In the genomic region with DNA sequence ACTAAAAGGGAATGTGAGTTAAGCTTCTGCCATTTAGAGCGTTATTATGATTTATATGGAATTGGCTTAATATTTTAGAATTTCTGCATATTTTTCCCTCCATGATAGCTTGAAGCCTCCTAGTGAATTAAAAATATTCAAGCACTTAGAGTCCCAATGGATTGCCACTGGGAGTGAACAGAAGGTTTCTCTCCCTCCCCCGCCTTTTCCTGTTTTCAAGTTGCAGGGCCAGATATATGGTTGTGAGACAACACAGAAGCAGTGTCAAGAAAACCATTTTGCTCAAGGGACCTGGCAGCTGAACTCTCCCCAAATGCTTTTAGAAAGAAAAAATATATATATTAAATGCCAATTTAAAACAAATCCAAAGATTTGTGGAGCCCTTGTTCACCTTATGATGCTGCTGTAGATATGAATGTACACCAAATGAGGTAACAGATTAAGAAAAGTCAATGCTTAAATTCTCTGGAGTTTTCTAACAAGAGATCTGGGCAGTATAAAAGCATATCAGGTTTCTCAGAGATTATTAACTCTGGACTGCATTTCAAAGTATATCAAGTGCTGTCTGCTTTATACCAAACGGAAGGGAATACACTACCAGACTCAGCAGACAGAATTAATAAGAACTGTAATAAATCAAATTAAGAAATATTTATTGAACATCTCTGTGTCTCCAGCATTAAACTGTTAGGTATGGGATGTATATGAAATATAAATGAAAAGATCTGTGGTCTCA, we compare ENCODE assay signal across 22 cellular contexts.
DNase-seq lines count a peak whose midpoint lies in the region; ATAC-seq, FAIRE-seq and TF ChIP-seq lines count a peak whose summit lies in the region.
"Had no signal": no experiment of that assay in that cellular context is flagged by ENCODE, and none has a peak within 500 bp of the region (broad histone marks: within the 10 kb centered on the region; RNA-seq: fewer than 3 reads in every experiment).

No MANE protein-coding gene starts in this region.

- ATAC-seq in Right ventricle myocardium inferior (peak; percentile 65), WTC11 (peak; percentile 38), GM19023 (IDR thresholded peaks at IDR 0.05; ENCODE audit: unreplicated experiment) (no peak)
- ATAC-seq: CD8-positive, alpha-beta T cell; sciatic nerve had no signal

- no peak for TF ChIP-seq POLR2A in spleen (IDR thresholded peaks at IDR 0.05)

- no peaks in the 10 kb centered on the region for H3K36me3 ChIP-seq in right atrium auricular region
- H3K36me3 ChIP-seq in kidney (ENCODE audit: control insufficient read depth in 1 of 2, insufficient read depth in 2 of 2, low read length in 2 of 2) = no peaks in the 10 kb centered on the region
- no peaks in the 10 kb centered on the region for H3K36me3 ChIP-seq in spleen
- H3K36me3 ChIP-seq: colonic mucosa, neural progenitor cell, SJSA1 had no signal

- H3K4me1 ChIP-seq in right atrium auricular region (peaks cover 0 to 42% of the 10 kb centered on the region in 2 donors), kidney (ENCODE audit: control insufficient read depth in 1 of 2, insufficient read depth in 1 of 2, low read depth in 1 of 2, low read length in 2 of 2) (no peaks in the 10 kb centered on the region), spleen (peaks cover 0 to 17% (median 6%) of the 10 kb centered on the region in 6 donors)
- H3K4me1 ChIP-seq: colonic mucosa, SJSA1 had no signal

- no peaks in the 10 kb centered on the region for H3K36me3 Mint-ChIP-seq in WTC11
- H3K36me3 Mint-ChIP-seq: activated naive CD4-positive, alpha-beta T cell treated with anti-CD3 and anti-CD28 coated beads, Interleukin-2, amount 10 ng/mL, durations not matched to agents 7 days and 5 days; CD8-positive, alpha-beta T cell; immature natural killer cell; neural progenitor cell had no signal

- H3K9ac ChIP-seq in kidney (ENCODE audit: low read length in 2 of 2) = no peak overlapping the region
- H3K9ac ChIP-seq: neural progenitor cell had no signal

- TF ChIP-seq CTCF in right atrium auricular region (IDR thresholded peaks at IDR 0.05) (no peak), WTC11 (IDR thresholded peaks at IDR 0.05) (no peak), kidney (IDR thresholded peaks at IDR 0.05; ENCODE audit: borderline replicate concordance, extremely low read depth, insufficient read depth) (no peak), spleen (IDR thresholded peaks at IDR 0.05 in 8 of 11, conservative IDR thresholded peaks at IDR 0.05 in 3 of 11) (no peak)

- no peaks in the 10 kb centered on the region for H3K27me3 Mint-ChIP-seq in WTC11 (ENCODE audit: low read depth)
- H3K27me3 Mint-ChIP-seq: activated naive CD4-positive, alpha-beta T cell treated with anti-CD3 and anti-CD28 coated beads, Interleukin-2, amount 10 ng/mL, durations not matched to agents 7 days and 5 days had no signal

- intact Hi-C loops in Right ventricle myocardium inferior (cut with DNase I) (no loop called here), kidney (cut with DNase I) (no loop called here), spleen (cut with DNase I; ENCODE audit: low total_unique reads) (no loop called here)

- WGBS in spleen, 5 donors = 55 to 81% (median 74%) methylated on average over 3 of the region's 3 CpGs

- POLR2A ChIA-PET in WTC11 (lab: Charles Lee) = no interaction called here

- H3K27ac Mint-ChIP-seq in WTC11 = no peak overlapping the region
- H3K27ac Mint-ChIP-seq: activated naive CD4-positive, alpha-beta T cell treated with anti-CD3 and anti-CD28 coated beads, Interleukin-2, amount 10 ng/mL, durations not matched to agents 7 days and 5 days; CD8-positive, alpha-beta T cell; immature natural killer cell; neural progenitor cell had no signal

- peaks cover 59% of the 10 kb centered on the region for H3K4me1 Mint-ChIP-seq in WTC11
- H3K4me1 Mint-ChIP-seq: activated naive CD4-positive, alpha-beta T cell treated with anti-CD3 and anti-CD28 coated beads, Interleukin-2, amount 10 ng/mL, durations not matched to agents 7 days and 5 days had no signal

- no peaks in the 10 kb centered on the region for H3K9me3 ChIP-seq in right atrium auricular region
- H3K9me3 ChIP-seq in kidney (ENCODE audit: control insufficient read depth in 1 of 2, low read length in 2 of 2) = no peaks in the 10 kb centered on the region
- no peaks in the 10 kb centered on the region for H3K9me3 ChIP-seq in spleen
- H3K9me3 ChIP-seq: colonic mucosa, SJSA1 had no signal

- H3K27ac ChIP-seq in right atrium auricular region (peak overlapping the region in 1 of 2 donors; percentile 40), kidney (ENCODE audit: low read depth in 2 of 2, low read length in 2 of 2) (no peak overlapping the region), spleen (peak overlapping the region in 7 of 8 donors; percentile 48 to 77 (median 66))
- H3K27ac ChIP-seq: colonic mucosa, neural progenitor cell, SJSA1 had no signal

- no peaks in the 10 kb centered on the region for H3K27me3 ChIP-seq in right atrium auricular region
- no peaks in the 10 kb centered on the region for H3K27me3 ChIP-seq in spleen (replicated peaks in 1 of 7)
- H3K27me3 ChIP-seq: colonic mucosa, neural progenitor cell, SJSA1 had no signal

- H3K9me3 Mint-ChIP-seq in WTC11 = no peaks in the 10 kb centered on the region
- H3K9me3 Mint-ChIP-seq: activated naive CD4-positive, alpha-beta T cell treated with anti-CD3 and anti-CD28 coated beads, Interleukin-2, amount 10 ng/mL, durations not matched to agents 7 days and 5 days; CD8-positive, alpha-beta T cell; neural progenitor cell had no signal

- CTCF ChIA-PET in WTC11 (lab: Charles Lee) = interaction anchor here (0.9 kb wide), 1 partner anchor 21 kb away, joined by 3 read pairs; no protein-coding TSS in a partner anchor

- DNase-seq in Right ventricle myocardium inferior (ENCODE audit: missing footprints) (no peak), right atrium auricular region (ENCODE audit: low spot score) (no peak), WTC11 (ENCODE audit: low spot score) (no peak), kidney (no peak), spleen (no peak), frontal cortex (ENCODE audit: low spot score in 2 of 2) (no peak)
- DNase-seq in activated CD4-positive, alpha-beta T cell treated with anti-CD3 and anti-CD28 coated beads for 1 hour = no peak
- DNase-seq: activated CD4-positive, alpha-beta T cell treated with anti-CD3 and anti-CD28 coated beads for 4 hours; activated CD8-positive, alpha-beta memory T cell treated with anti-CD3 and anti-CD28 coated beads, Interleukin-2, amount 50 U/mL, for 48 hours; activated naive CD4-positive, alpha-beta T cell treated with anti-CD3 and anti-CD28 coated beads, Interleukin-2, amount 10 ng/mL, durations not matched to agents 7 days and 5 days; CD8-positive, alpha-beta T cell; colonic mucosa; immature natural killer cell; Kasumi-1; mammary epithelial cell; NCI-H345; stimulated activated CD4-positive, alpha-beta T cell treated with anti-CD3 and anti-CD28 coated beads, Interleukin-4, amount 100 ng/mL, for 1 hour; T1000 had no signal

- FAIRE-seq in kidney (lab: Jason Lieb, UNC) (peak; percentile 8), frontal cortex (lab: Jason Lieb, UNC) (no peak)

- no peak overlapping the region for H3K4me3 Mint-ChIP-seq in WTC11
- H3K4me3 Mint-ChIP-seq: activated naive CD4-positive, alpha-beta T cell treated with anti-CD3 and anti-CD28 coated beads, Interleukin-2, amount 10 ng/mL, durations not matched to agents 7 days and 5 days; CD8-positive, alpha-beta T cell; immature natural killer cell; neural progenitor cell had no signal

- no peak overlapping the region for H3K4me3 ChIP-seq in right atrium auricular region
- no peak overlapping the region for H3K4me3 ChIP-seq in kidney (ENCODE audit: low read length in 2 of 2)
- H3K4me3 ChIP-seq in spleen = no peak overlapping the region
- H3K4me3 ChIP-seq: colonic mucosa, neural progenitor cell, SJSA1 had no signal

TF ChIP-seq in WTC11, 78 proteins besides CTCF, POLR2A, EP300 and RAD21 (continues in another document):
- TF ChIP-seq TCF7 (CRISPR knock-in tag; IDR thresholded peaks at IDR 0.05; ENCODE audit: low read depth) (no peak), PRDM15 (CRISPR knock-in tag; IDR thresholded peaks at IDR 0.05) (no peak)

Comparison
In these comparisons a context has a peak if more than half of its experiments do, and no peak if none do; other contexts are left out.
1. H3K27ac ChIP-seq: peak in spleen (7 of 8); none in kidney (0 of 2).